29 cellular contexts compared by ENCODE assay signal in the genomic region with DNA sequence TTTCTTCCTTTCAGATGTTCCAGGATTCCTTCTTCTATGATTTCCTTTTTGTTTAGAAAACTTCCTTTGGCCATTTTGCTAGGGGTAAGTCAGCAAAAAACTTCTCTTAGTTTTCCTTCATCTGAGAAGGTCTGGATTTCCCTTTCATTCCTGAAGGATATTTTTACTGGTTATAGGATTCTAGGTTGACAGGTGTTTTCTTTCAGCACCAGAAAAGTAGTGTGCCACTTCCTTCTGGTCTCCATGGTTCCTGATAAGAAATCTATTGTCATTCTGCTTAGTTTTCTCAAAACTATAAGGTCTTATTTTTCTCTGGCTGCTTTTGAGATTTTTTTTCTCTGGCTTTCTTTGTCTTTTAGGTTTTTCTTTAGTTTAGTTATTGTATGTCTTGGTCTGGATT.
"Had no signal": no experiment of that assay in that cellular context is flagged by ENCODE, and none has a peak within 500 bp of the region (broad histone marks: within the 10 kb centered on the region; RNA-seq: fewer than 3 reads in every experiment).

No MANE protein-coding gene starts in this region.

- H3K27me3 ChIP-seq: brain microvascular endothelial cell, gastroesophageal sphincter, ovary, suprapubic skin, tibial nerve had no signal

- H3K4me3 Mint-ChIP-seq: activated CD4-positive, alpha-beta T cell treated with anti-CD3 and anti-CD28 coated beads for 36 hours; activated CD8-positive, alpha-beta memory T cell treated with anti-CD3 and anti-CD28 coated beads, Interleukin-2, amount 10 ng/mL, durations not matched to agents 7 days and 5 days; activated CD8-positive, alpha-beta T cell treated with anti-CD3 and anti-CD28 coated beads, Interleukin-2, amount 10 ng/mL, durations not matched to agents 7 days and 5 days; activated naive CD4-positive, alpha-beta T cell treated with anti-CD3 and anti-CD28 coated beads, Interleukin-2, amount 10 ng/mL, durations not matched to agents 7 days and 5 days; activated naive CD8-positive, alpha-beta T cell treated with anti-CD3 and anti-CD28 coated beads, Interleukin-2, amount 10 ng/mL, durations not matched to agents 7 days and 5 days; mesothelial cell of epicardium; T-helper 2 cell treated with Interferon-gamma antibody and Interleukin-4, amounts not matched to agents 5 μg/mL and 100 μg/mL, for 36 hours had no signal

- H3K27me3 Mint-ChIP-seq: activated CD4-positive, alpha-beta T cell treated with anti-CD3 and anti-CD28 coated beads for 36 hours; activated CD8-positive, alpha-beta memory T cell treated with anti-CD3 and anti-CD28 coated beads, Interleukin-2, amount 10 ng/mL, durations not matched to agents 7 days and 5 days; activated naive CD4-positive, alpha-beta T cell treated with anti-CD3 and anti-CD28 coated beads, Interleukin-2, amount 10 ng/mL, durations not matched to agents 7 days and 5 days; activated naive CD8-positive, alpha-beta T cell treated with anti-CD3 and anti-CD28 coated beads, Interleukin-2, amount 10 ng/mL, durations not matched to agents 7 days and 5 days; naive B cell had no signal

- DNase-seq: activated CD4-positive, alpha-beta T cell treated with anti-CD3 and anti-CD28 coated beads for 36 hours; activated CD4-positive, CD25-positive, alpha-beta regulatory T cell; activated CD8-positive, alpha-beta memory T cell treated with anti-CD3 and anti-CD28 coated beads, Interleukin-2, amount 10 ng/mL, durations not matched to agents 7 days and 5 days; activated CD8-positive, alpha-beta T cell treated with anti-CD3 and anti-CD28 coated beads, Interleukin-2, amount 10 ng/mL, durations not matched to agents 7 days and 5 days; activated gamma-delta T cell; activated naive CD4-positive, alpha-beta T cell treated with anti-CD3 and anti-CD28 coated beads, Interleukin-2, amount 10 ng/mL, durations not matched to agents 7 days and 5 days; activated naive CD8-positive, alpha-beta T cell treated with anti-CD3 and anti-CD28 coated beads, Interleukin-2, amount 10 ng/mL, durations not matched to agents 7 days and 5 days; amniotic stem cell; brain microvascular endothelial cell; caudate nucleus; head of caudate nucleus; hippocampal formation; left cardiac atrium; left ventricle myocardium superior; mammary epithelial cell; naive B cell; ovary; retina; stimulated activated CD4-positive, alpha-beta T cell treated with anti-CD3 and anti-CD28 coated beads, Interleukin-12 subunit alpha, Interleukin-12 subunit beta, amount 100 ng/mL, for 4 hours; stimulated activated CD4-positive, alpha-beta T cell treated with anti-CD3 and anti-CD28 coated beads, Interleukin-4, amount 100 ng/mL, for 1 hour; T-helper 1 cell had no signal

- H3K9me3 ChIP-seq: ovary, prostate gland, suprapubic skin had no signal

- H3K4me1 ChIP-seq: prostate gland had no signal

- H3K4me3 ChIP-seq: gastroesophageal sphincter, ovary, prostate gland, skin epidermis, suprapubic skin, tibial nerve had no signal

- H3K27ac Mint-ChIP-seq: activated CD4-positive, alpha-beta T cell treated with anti-CD3 and anti-CD28 coated beads for 36 hours; activated CD8-positive, alpha-beta memory T cell treated with anti-CD3 and anti-CD28 coated beads, Interleukin-2, amount 10 ng/mL, durations not matched to agents 7 days and 5 days; activated CD8-positive, alpha-beta T cell treated with anti-CD3 and anti-CD28 coated beads, Interleukin-2, amount 10 ng/mL, durations not matched to agents 7 days and 5 days; activated naive CD4-positive, alpha-beta T cell treated with anti-CD3 and anti-CD28 coated beads, Interleukin-2, amount 10 ng/mL, durations not matched to agents 7 days and 5 days; activated naive CD8-positive, alpha-beta T cell treated with anti-CD3 and anti-CD28 coated beads, Interleukin-2, amount 10 ng/mL, durations not matched to agents 7 days and 5 days; mesothelial cell of epicardium; T-helper 2 cell treated with Interferon-gamma antibody and Interleukin-4, amounts not matched to agents 5 μg/mL and 100 μg/mL, for 36 hours had no signal

- ATAC-seq: activated CD4-positive, alpha-beta T cell treated with anti-CD3 and anti-CD28 coated beads for 36 hours; activated CD8-positive, alpha-beta memory T cell treated with anti-CD3 and anti-CD28 coated beads, Interleukin-2, amount 10 ng/mL, durations not matched to agents 7 days and 5 days; activated CD8-positive, alpha-beta T cell treated with anti-CD3 and anti-CD28 coated beads, Interleukin-2, amount 10 ng/mL, durations not matched to agents 7 days and 5 days; gastroesophageal sphincter; left cardiac atrium; left ventricle myocardium superior; sciatic nerve had no signal

- H3K27ac ChIP-seq: brain microvascular endothelial cell, gastroesophageal sphincter, ovary, prostate gland, skin epidermis, suprapubic skin, tibial nerve had no signal

- H3K36me3 ChIP-seq: ovary, prostate gland had no signal
